8 cellular contexts compared by ENCODE assay signal in genomic region chr16:3983081-3983520, GRCh38.
DNase-seq lines count a peak whose midpoint lies in the region; ATAC-seq, FAIRE-seq and TF ChIP-seq lines count a peak whose summit lies in the region.

No MANE protein-coding gene starts in this region.

- H3K4me1 Mint-ChIP-seq in T-helper 1 cell treated with Interleukin-12 subunit alpha and Interleukin-12 subunit beta and Interleukin-4 antibody, amounts not matched to agents 30 μg/mL and 1 μg/mL, for 36 hours (ENCODE audit: low read depth), result peaks cover 5% of the 10 kb centered on the region

- DNase-seq in Caki2 (ENCODE audit: low read depth) (peak; percentile 56), MG63 (peak; percentile 26), cardiac fibroblast (ENCODE audit: low read depth in 2 of 2) (peak; percentile 71 to 75), keratinocyte (ENCODE audit: low read depth, low spot score) (no peak)
- peak; percentile 48 for DNase-seq in stimulated activated CD4-positive, alpha-beta T cell treated with anti-CD3 and anti-CD28 coated beads, Interleukin-4, amount 100 ng/mL, for 24 hours

- H3K4me3 ChIP-seq in MG63, result no peak overlapping the region
- no peak overlapping the region for H3K4me3 ChIP-seq in cardiac fibroblast (replicated peaks in 1 of 2; ENCODE audit: low read depth in 2 of 2, low read length in 2 of 2)
- H3K4me3 ChIP-seq in keratinocyte (ENCODE audit: control insufficient read depth in 2 of 3, extremely low read depth in 1 of 3, insufficient read depth in 2 of 3, low read depth in 1 of 3, low read length in 3 of 3), result no peak overlapping the region

- no peaks in the 10 kb centered on the region for H3K27me3 Mint-ChIP-seq in T-helper 1 cell treated with Interleukin-12 subunit alpha and Interleukin-12 subunit beta and Interleukin-4 antibody, amounts not matched to agents 30 μg/mL and 1 μg/mL, for 36 hours (ENCODE audit: low read depth)

- ATAC-seq in GM18909 (IDR thresholded peaks at IDR 0.05; ENCODE audit: poor library complexity, unreplicated experiment), result no peak
- no peak for ATAC-seq in HG02610 (IDR thresholded peaks at IDR 0.05; ENCODE audit: unreplicated experiment)

- no peaks in the 10 kb centered on the region for H3K9me1 ChIP-seq in keratinocyte (ENCODE audit: control insufficient read depth, extremely low read depth, insufficient read depth, low read length)

- H2AFZ ChIP-seq in keratinocyte (ENCODE audit: control insufficient read depth, low read length), result no peak overlapping the region

- H3K27me3 ChIP-seq in MG63 (no peaks in the 10 kb centered on the region), keratinocyte (ENCODE audit: control insufficient read depth, extremely low read depth, insufficient read depth, low read length) (no peaks in the 10 kb centered on the region)

- no peak overlapping the region for H3K9ac ChIP-seq in keratinocyte (ENCODE audit: control insufficient read depth, extremely low read depth, insufficient read depth, low read length)

- H3K4me3 Mint-ChIP-seq in T-helper 1 cell treated with Interleukin-12 subunit alpha and Interleukin-12 subunit beta and Interleukin-4 antibody, amounts not matched to agents 30 μg/mL and 1 μg/mL, for 36 hours, result no peak overlapping the region

- H3K9me3 ChIP-seq in MG63 (no peaks in the 10 kb centered on the region), keratinocyte (ENCODE audit: control insufficient read depth, low read depth, low read length) (no peaks in the 10 kb centered on the region)

- H3K27ac Mint-ChIP-seq in T-helper 1 cell treated with Interleukin-12 subunit alpha and Interleukin-12 subunit beta and Interleukin-4 antibody, amounts not matched to agents 30 μg/mL and 1 μg/mL, for 36 hours, result peak overlapping the region; percentile 20

- no peaks in the 10 kb centered on the region for H3K9me3 Mint-ChIP-seq in T-helper 1 cell treated with Interleukin-12 subunit alpha and Interleukin-12 subunit beta and Interleukin-4 antibody, amounts not matched to agents 30 μg/mL and 1 μg/mL, for 36 hours

- no peak overlapping the region for H3K27ac ChIP-seq in keratinocyte (ENCODE audit: control insufficient read depth, insufficient read depth, low read length)

- dilution Hi-C loops in keratinocyte (cut with MboI; ENCODE audit: extremely low pct_ligation_motif_present, low sequenced_read_pairs), result no loop called here

- peak; percentile 85 for TF ChIP-seq CTCF in cardiac fibroblast (IDR thresholded peaks at IDR 0.05; ENCODE audit: low read depth, low read length)
- TF ChIP-seq CTCF in keratinocyte (optimal IDR thresholded peaks at IDR 0.05 in 1 of 3, IDR thresholded peaks at IDR 0.05 in 1 of 3, conservative IDR thresholded peaks at IDR 0.05 in 1 of 3; ENCODE audit: extremely low read depth in 1 of 3, insufficient read depth in 2 of 3, low read length in 3 of 3), result peak; percentile 60 to 88 (median 86)

- peaks cover 2% of the 10 kb centered on the region for H3K36me3 Mint-ChIP-seq in T-helper 1 cell treated with Interleukin-12 subunit alpha and Interleukin-12 subunit beta and Interleukin-4 antibody, amounts not matched to agents 30 μg/mL and 1 μg/mL, for 36 hours (ENCODE audit: low read depth)

- H3K79me2 ChIP-seq in keratinocyte (ENCODE audit: control insufficient read depth, insufficient read depth, low read length), result no peaks in the 10 kb centered on the region

- peaks cover 55% of the 10 kb centered on the region for H3K36me3 ChIP-seq in MG63
- peaks cover 0 to 2% of the 10 kb centered on the region in 2 experiments for H3K36me3 ChIP-seq in keratinocyte (ENCODE audit: control insufficient read depth in 2 of 2, extremely low read depth in 1 of 2, insufficient read depth in 2 of 2, low read length in 2 of 2)

- H3K4me2 ChIP-seq in keratinocyte (ENCODE audit: control insufficient read depth, extremely low read depth, insufficient read depth, low read depth, low read length), result no peak overlapping the region

- no peak for FAIRE-seq in keratinocyte (lab: Jason Lieb, UNC)

- H4K20me1 ChIP-seq in keratinocyte (ENCODE audit: control insufficient read depth, extremely low read depth, insufficient read depth, low read length), result no peaks in the 10 kb centered on the region

- in situ Hi-C loops in Caki2 (cut with HindIII; ENCODE audit: low pct_unique_long_range_greater_than_20kb, low sequenced_read_pairs), result no loop called here

- H3K4me1 ChIP-seq in keratinocyte (ENCODE audit: control insufficient read depth, extremely low read depth, insufficient read depth, low read length), result peaks cover 6% of the 10 kb centered on the region
